ENCODE assay signal across 13 cellular contexts in the genomic region with DNA sequence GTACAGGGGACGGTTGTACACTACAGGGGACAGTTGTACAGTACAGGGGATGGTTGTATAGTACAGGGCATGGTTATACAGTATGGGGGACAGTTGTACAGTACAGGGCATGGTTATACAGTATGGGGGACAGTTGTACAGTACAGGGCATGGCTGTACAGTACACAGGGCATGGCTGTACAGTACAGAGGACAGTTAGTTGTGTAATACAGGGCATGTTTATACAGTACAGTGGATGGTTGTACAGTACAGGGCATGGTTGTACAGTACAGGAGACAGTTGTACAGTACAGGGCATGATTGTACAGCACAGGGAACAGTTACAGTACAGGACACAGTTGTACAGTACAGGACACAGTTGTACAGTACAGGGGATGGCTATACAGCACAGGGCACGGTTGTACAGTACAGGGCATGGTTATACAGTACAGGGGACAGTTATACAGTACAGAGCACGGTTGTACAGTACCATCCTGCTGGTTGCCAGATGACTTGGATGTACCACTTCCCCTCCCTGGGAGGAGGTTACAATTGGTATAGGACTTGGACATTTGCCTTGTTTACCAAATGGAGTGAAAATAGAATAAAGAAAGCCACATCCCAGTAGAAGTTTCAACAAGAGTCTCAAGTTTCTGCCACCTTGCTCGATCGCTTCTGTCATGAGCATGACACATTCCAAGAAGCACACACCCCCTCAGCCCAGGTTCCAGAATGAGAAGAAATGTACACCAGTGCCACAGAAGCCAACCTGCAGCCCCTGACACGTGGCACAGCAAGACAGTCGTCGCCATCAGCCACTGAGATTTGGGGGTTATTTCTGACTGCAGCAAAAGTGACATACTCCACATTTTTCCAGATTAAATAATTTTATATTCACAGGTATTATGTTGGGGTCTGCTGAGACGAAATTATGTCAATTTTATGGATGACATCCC. TPM values are rescaled to one million over a fixed set of nuclear protein-coding genes. Genes with fewer than 3 reads are reported as not detected.
A peak's percentile ranks its signal among the peaks of the same experiment; 100 is the strongest.
DNase-seq lines count a peak whose midpoint lies in the region; ATAC-seq, FAIRE-seq and TF ChIP-seq lines count a peak whose summit lies in the region.
"Had no signal": no experiment of that assay in that cellular context is flagged by ENCODE, and none has a peak within 500 bp of the region (broad histone marks: within the 10 kb centered on the region; RNA-seq: fewer than 3 reads in every experiment).

No MANE protein-coding gene starts in this region.

- in situ Hi-C loops in K562 (cut with MboI): no loop called here

- H4K20me1 ChIP-seq in K562 (replicated peaks; ENCODE audit: control insufficient read depth, insufficient read depth, low read length): no peaks in the 10 kb centered on the region

- peak; percentile 33 to 36 for DNase-seq in activated T-cell treated with anti-CD3 and anti-CD28 coated beads, Interleukin-2, amount 50 U/mL, for 72 hours
- DNase-seq in activated T-cell treated with anti-CD3 and anti-CD28 coated beads for 4 hours (no peak), K562 (ENCODE audit: extremely low read depth in 1 of 4, low spot score in 3 of 4) (no peak), myocyte (ENCODE audit: low read depth) (peak; percentile 36), uterus (no peak), D721Med (ENCODE audit: insufficient read length, low spot score) (no peak), right cardiac atrium (no peak), prostate gland (ENCODE audit: low spot score) (no peak)
- DNase-seq: activated T-cell treated with anti-CD3 and anti-CD28 coated beads, Interleukin-2, amount 50 U/mL, for 48 hours; heart left ventricle; NCI-H187 treated with DMSO at 0.1 percent for 48 hours; stimulated activated CD4-positive, alpha-beta T cell treated with anti-CD3 and anti-CD28 coated beads, Interleukin-12 subunit alpha, Interleukin-12 subunit beta, amount 100 ng/mL, for 4 hours had no signal

- H3K9me3 ChIP-seq in K562 (replicated peaks; ENCODE audit: control insufficient read depth, insufficient read depth, low read depth, low read length): no peaks in the 10 kb centered on the region
- H3K9me3 ChIP-seq in uterus: no peaks in the 10 kb centered on the region
- no peaks in the 10 kb centered on the region for H3K9me3 ChIP-seq in right cardiac atrium (ENCODE audit: control insufficient read depth, low read length)
- H3K9me3 ChIP-seq in prostate gland: no peaks in the 10 kb centered on the region
- H3K9me3 ChIP-seq: heart left ventricle had no signal

- no TSS peak for BruUV-seq in K562 (replicated peaks; lab: Mats Ljungman, UMichigan)

- H3K4me3 Mint-ChIP-seq in activated T-cell treated with anti-CD3 and anti-CD28 coated beads, Interleukin-2, amount 50 U/mL, for 72 hours: peak overlapping the region in 1 of 2 donors; percentile 21

- peaks cover 10 to 65% of the 10 kb centered on the region in 2 experiments; a peak in 4 of 5 replicates for H3K4me1 ChIP-seq in K562 (replicated peaks in 1 of 2; ENCODE audit: control insufficient read depth in 2 of 2, insufficient read depth in 2 of 2, low read length in 2 of 2)
- peaks cover 3 to 8% of the 10 kb centered on the region in 2 donors for H3K4me1 ChIP-seq in uterus
- peaks cover 8% of the 10 kb centered on the region for H3K4me1 ChIP-seq in right cardiac atrium (ENCODE audit: control insufficient read depth, insufficient read depth, low read length)
- H3K4me1 ChIP-seq in prostate gland (replicated peaks): peaks cover 20% of the 10 kb centered on the region

- H3K9me1 ChIP-seq in K562 (ENCODE audit: control insufficient read depth, insufficient read depth, low read length): no peaks in the 10 kb centered on the region

- H3K4me3 ChIP-seq in K562 (no peak overlapping the region), uterus (no peak overlapping the region), right cardiac atrium (ENCODE audit: low read length) (no peak overlapping the region), prostate gland (no peak overlapping the region)

- no peak for TF ChIP-seq POLR2A in K562 (conservative IDR thresholded peaks at IDR 0.05)
- TF ChIP-seq POLR2A in uterus (IDR thresholded peaks at IDR 0.05): no peak
- no peak for TF ChIP-seq POLR2A in prostate gland (IDR thresholded peaks at IDR 0.05)

- POLR2A ChIA-PET in K562 (lab: Yijun Ruan, JAX): interaction anchor here (1.1 kb wide), 1 partner anchor 14 kb away, joined by 3 read pairs; no protein-coding TSS in a partner anchor

- TF ChIP-seq EP300 in K562 (IDR thresholded peaks at IDR 0.05; ENCODE audit: low read length): no peak

- CTCF ChIA-PET in K562 (lab: Yijun Ruan, JAX; ENCODE audit: low intra/inter-chr PET ratio): no interaction called here

- intact Hi-C loops in K562 (cut with micrococcal nuclease): loop anchor here (2.0 kb wide), 1 partner anchor 13 kb away; no protein-coding TSS in a partner anchor
- intact Hi-C loops in uterus (cut with DNase I; ENCODE audit: low total_unique reads): no loop called here
- intact Hi-C loops in right cardiac atrium (cut with DNase I): no loop called here
- intact Hi-C loops in prostate gland (cut with DNase I): no loop called here

- H3K4me2 ChIP-seq in K562 (ENCODE audit: insufficient read depth, low read length): no peak overlapping the region; the same call in 1 of the 2 replicates

- H3K9me3 Mint-ChIP-seq in activated T-cell treated with anti-CD3 and anti-CD28 coated beads, Interleukin-2, amount 50 U/mL, for 72 hours: no peaks in the 10 kb centered on the region

- H2AFZ ChIP-seq in K562 (ENCODE audit: low read depth, low read length): peak overlapping the region; percentile 85; the same call in 1 of the 2 replicates

- H3K79me2 ChIP-seq in K562 (ENCODE audit: control insufficient read depth, insufficient read depth, low read length): no peaks in the 10 kb centered on the region

- H3K36me3 Mint-ChIP-seq in activated T-cell treated with anti-CD3 and anti-CD28 coated beads, Interleukin-2, amount 50 U/mL, for 72 hours (ENCODE audit: insufficient read depth in 2 of 2): no peaks in the 10 kb centered on the region

- H3K27me3 Mint-ChIP-seq in activated T-cell treated with anti-CD3 and anti-CD28 coated beads, Interleukin-2, amount 50 U/mL, for 72 hours (ENCODE audit: low read depth): no peaks in the 10 kb centered on the region

- no peak for FAIRE-seq in K562 (lab: Jason Lieb, UNC)
- FAIRE-seq in D721Med (lab: Jason Lieb, UNC): no peak

- peaks cover 25% of the 10 kb centered on the region for H3K4me1 Mint-ChIP-seq in activated T-cell treated with anti-CD3 and anti-CD28 coated beads, Interleukin-2, amount 50 U/mL, for 72 hours (ENCODE audit: low read depth)

- no peak for TF ChIP-seq RAD21 in K562 (CRISPR knock-in tag; conservative IDR thresholded peaks at IDR 0.05 in 1 of 2, IDR thresholded peaks at IDR 0.05 in 1 of 2)

- ATAC-seq in activated T-cell treated with anti-CD3 and anti-CD28 coated beads, Interleukin-2, amount 50 U/mL, for 72 hours (replicated peaks in 1 of 2): peak; percentile 82 to 87
- peak; percentile 54 for ATAC-seq in K562
- ATAC-seq in right cardiac atrium: no peak

- H3K9ac ChIP-seq in K562 (ENCODE audit: insufficient read depth in 1 of 2, low read depth in 2 of 2, low read length in 2 of 2): no peak overlapping the region

- H3K36me3 ChIP-seq in K562 (ENCODE audit: control insufficient read depth, insufficient read depth, low read length) (no peaks in the 10 kb centered on the region), uterus (no peaks in the 10 kb centered on the region), prostate gland (no peaks in the 10 kb centered on the region)

- no peak for TF ChIP-seq CTCF in K562 (IDR thresholded peaks at IDR 0.05 in 2 of 3, conservative IDR thresholded peaks at IDR 0.05 in 1 of 3; ENCODE audit: insufficient read depth in 2 of 3, low read depth in 1 of 3, low read length in 3 of 3)
- no peak for TF ChIP-seq CTCF in uterus (IDR thresholded peaks at IDR 0.05)
- no peak for TF ChIP-seq CTCF in D721Med (IDR thresholded peaks at IDR 0.05; ENCODE audit: insufficient read depth, missing control alignments)
- TF ChIP-seq CTCF in prostate gland (IDR thresholded peaks at IDR 0.05): no peak

- H3K27ac Mint-ChIP-seq in activated T-cell treated with anti-CD3 and anti-CD28 coated beads, Interleukin-2, amount 50 U/mL, for 72 hours: peak overlapping the region; percentile 52

- WGBS in K562 (ENCODE audit: insufficient coverage, low coverage, missing lambda C conversion rate): 59% methylated on average over 9 of the region's 9 CpGs
- 93% methylated on average over 9 of the region's 9 CpGs for WGBS in right cardiac atrium
- 64% methylated on average over 9 of the region's 9 CpGs for WGBS in prostate gland

- no peaks in the 10 kb centered on the region for H3K27me3 ChIP-seq in K562 (ENCODE audit: control insufficient read depth in 2 of 2, insufficient read depth in 2 of 2, low read length in 2 of 2)
- H3K27me3 ChIP-seq in uterus: no peaks in the 10 kb centered on the region
- no peaks in the 10 kb centered on the region for H3K27me3 ChIP-seq in right cardiac atrium (ENCODE audit: control insufficient read depth, insufficient read depth)
- H3K27me3 ChIP-seq in prostate gland (replicated peaks; ENCODE audit: insufficient read depth): no peaks in the 10 kb centered on the region
- H3K27me3 ChIP-seq: heart left ventricle had no signal

- no peak overlapping the region; the same call in 2 of the 3 replicates for H3K27ac ChIP-seq in K562 (ENCODE audit: extremely low read depth, low read depth, low read length)
- peak overlapping the region; percentile 78 to 81 for H3K27ac ChIP-seq in uterus
- H3K27ac ChIP-seq in right cardiac atrium (ENCODE audit: low read length): no peak overlapping the region
- peak overlapping the region in 1 of 2 donors; percentile 40 for H3K27ac ChIP-seq in prostate gland

RNA-seq across cellular contexts. Expression of gene CYRIA, which starts 16.0 kb away (rescaled TPM):
- total RNA-seq in activated T-cell treated with anti-CD3 and anti-CD28 coated beads, Interleukin-2, amount 50 U/mL, for 72 hours: 1 to 10 TPM; 1.1 to 2.3 TPM
- 0.11 and 0.46 TPM in 2 replicates for total RNA-seq in K562 (2011; cell fraction: chromatin; rRNA removed; ENCODE audit: low replicate concordance)
- total RNA-seq in K562 (2011; cell fraction: nucleolus; rRNA removed): under 0.01 TPM in 1 of 2 replicates, not detected in the other
- 0.15 TPM in 1 of 2 replicates, not detected in the other for total RNA-seq in K562 (2011; cell fraction: nucleoplasm; rRNA removed)
- total RNA-seq in K562 (2014; rRNA removed): 0.98 and 1.1 TPM in 2 replicates
- 2.6 and 2.7 TPM in 2 replicates for total RNA-seq in K562 (2014; rRNA removed; fragmentation: Illumina TruSeq; extraction: Trizol)
- total RNA-seq in K562 (2015; rRNA removed; fragmentation: Illumina TruSeq; extraction: Trizol): 4.9 and 5.6 TPM in 2 replicates
- 2.8 and 4.9 TPM in 2 replicates for total RNA-seq in K562 (2021)
- polyA plus RNA-seq in K562 (2011; rRNA removed): 0.84 and 1.1 TPM in 2 replicates
- polyA plus RNA-seq in K562 (2011; cell fraction: cytosol; rRNA removed): 0.21 and 0.47 TPM in 2 replicates
- 0.65 and 1.3 TPM in 2 replicates for polyA plus RNA-seq in K562 (2011; cell fraction: nucleus; rRNA removed)
- 3.7 and 12.1 TPM in 2 replicates for polyA plus RNA-seq in K562 (2012)
- 2.4 and 4.0 TPM in 2 replicates for polyA plus RNA-seq in K562 (2014; fragmentation: Illumina TruSeq; extraction: Trizol)
- 1 to 10 TPM; 2.8 to 3.3 TPM for polyA plus RNA-seq in K562 (2014; fragmentation: Nextera tagmentation; extraction: Ambion mirVana)
- polyA plus RNA-seq in K562 (2014; rRNA removed): 1.3 and 3.0 TPM in 2 replicates
- 1.2 TPM in 2 replicates for polyA minus RNA-seq in K562 (2011; rRNA and poly(A)+ RNA removed)
- 0.36 TPM in 1 of 2 replicates, not detected in the other for polyA minus RNA-seq in K562 (2011; cell fraction: cytosol; rRNA and poly(A)+ RNA removed)
- polyA minus RNA-seq in K562 (2011; cell fraction: nucleus; rRNA and poly(A)+ RNA removed): 0.78 and 0.81 TPM in 2 replicates
- 6.9 and 7.6 TPM in 2 replicates for total RNA-seq in myocyte
- 4.9 TPM for polyA plus RNA-seq in myocyte (2012)
- 10 to 100 TPM in 1 of 4 donors, 1 to 10 TPM in 3; 4.4 to 29.6 (median 8.1) TPM for total RNA-seq in uterus
- 1 to 10 TPM; 3.1 to 5.0 (median 4.2) TPM for total RNA-seq in right cardiac atrium
- 1.2 TPM for polyA plus RNA-seq in right cardiac atrium
- 10 to 100 TPM in 1 of 2 donors, 1 to 10 TPM in 1; 6.5 to 10.3 TPM for total RNA-seq in prostate gland
- total RNA-seq: HT-29 had no signal

Comparison
In these comparisons a context has a peak if more than half of its experiments do, and no peak if none do; other contexts are left out.
1. DNase-seq: peak in activated T-cell treated with anti-CD3 and anti-CD28 coated beads, Interleukin-2, amount 50 U/mL, for 72 hours (2 of 2) and myocyte (single experiment); none in activated T-cell treated with anti-CD3 and anti-CD28 coated beads for 4 hours (single experiment), K562 (0 of 4), uterus (0 of 2), D721Med (single experiment), right cardiac atrium (0 of 3) and prostate gland (single experiment).
2. ATAC-seq: peak in activated T-cell treated with anti-CD3 and anti-CD28 coated beads, Interleukin-2, amount 50 U/mL, for 72 hours (2 of 2) and K562 (single experiment); none in right cardiac atrium (0 of 2).
3. H3K27ac ChIP-seq: peak in uterus (2 of 2); none in K562 (single experiment) and right cardiac atrium (single experiment).